ENCODE assay signal across 1 cellular context in the genomic region with DNA sequence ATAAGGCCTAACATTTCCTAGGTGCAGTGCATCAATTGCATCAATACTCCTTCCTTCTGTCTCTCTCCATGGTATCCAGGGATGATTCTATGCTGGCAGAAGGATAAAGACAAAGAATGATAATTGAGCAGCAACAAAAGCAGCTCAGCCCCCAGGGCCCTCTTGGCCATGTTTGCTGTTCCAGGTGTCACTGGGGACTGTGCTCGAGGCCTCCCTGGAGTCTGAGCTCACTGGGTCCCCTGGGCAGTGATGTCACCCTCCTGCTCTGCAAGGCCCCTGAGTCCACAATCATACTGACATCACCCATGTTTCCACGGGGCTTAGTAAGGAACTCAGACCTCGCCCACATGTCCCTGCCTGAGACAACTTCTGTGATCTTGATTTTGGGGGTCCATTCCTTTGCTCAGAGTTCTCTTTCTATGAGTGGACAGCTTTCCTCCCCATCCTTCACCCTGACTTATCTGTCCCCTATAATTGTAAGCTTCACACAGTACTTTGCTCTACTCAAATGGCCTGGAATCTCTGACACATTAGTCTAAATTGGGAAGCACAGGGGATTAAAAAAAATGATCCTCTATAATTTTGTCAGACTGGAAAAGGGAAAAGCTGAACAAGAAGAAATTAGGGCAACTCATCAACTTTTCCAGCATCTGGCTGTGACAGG.
TF ChIP-seq lines count a peak whose summit lies in the region.

No MANE protein-coding gene starts in this region.

TF ChIP-seq in GM12878, 131 proteins besides CTCF, POLR2A, EP300 and RAD21:
- TF ChIP-seq SIX5 (IDR thresholded peaks at IDR 0.05; ENCODE audit: low read depth, low read length, severe bottlenecking) (no peak), FOXK2 (IDR thresholded peaks at IDR 0.05) (no peak), CHD2 (IDR thresholded peaks at IDR 0.05; ENCODE audit: borderline replicate concordance, low read depth, low read length) (no peak), RFX5 (IDR thresholded peaks at IDR 0.05; ENCODE audit: low read depth, low read length) (no peak), SKIL (IDR thresholded peaks at IDR 0.05; ENCODE audit: low read depth, poor library complexity, severe bottlenecking) (no peak), HCFC1 (IDR thresholded peaks at IDR 0.05; ENCODE audit: low read length) (no peak), ELK1 (IDR thresholded peaks at IDR 0.05; ENCODE audit: low read depth, low read length) (no peak), DPF2 (IDR thresholded peaks at IDR 0.05) (no peak), LARP7 (IDR thresholded peaks at IDR 0.05) (no peak), BHLHE40 (IDR thresholded peaks at IDR 0.05; ENCODE audit: borderline replicate concordance in 1 of 2, low read depth in 2 of 2, low read length in 1 of 2) (no peak), BCLAF1 (IDR thresholded peaks at IDR 0.05) (no peak), CHD1 (IDR thresholded peaks at IDR 0.05; ENCODE audit: low read depth, low read length) (no peak)
- TF ChIP-seq, protein P1, sequence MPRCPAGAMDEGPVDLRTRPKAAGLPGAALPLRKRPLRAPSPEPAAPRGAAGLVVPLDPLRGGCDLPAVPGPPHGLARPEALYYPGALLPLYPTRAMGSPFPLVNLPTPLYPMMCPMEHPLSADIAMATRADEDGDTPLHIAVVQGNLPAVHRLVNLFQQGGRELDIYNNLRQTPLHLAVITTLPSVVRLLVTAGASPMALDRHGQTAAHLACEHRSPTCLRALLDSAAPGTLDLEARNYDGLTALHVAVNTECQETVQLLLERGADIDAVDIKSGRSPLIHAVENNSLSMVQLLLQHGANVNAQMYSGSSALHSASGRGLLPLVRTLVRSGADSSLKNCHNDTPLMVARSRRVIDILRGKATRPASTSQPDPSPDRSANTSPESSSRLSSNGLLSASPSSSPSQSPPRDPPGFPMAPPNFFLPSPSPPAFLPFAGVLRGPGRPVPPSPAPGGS (IDR thresholded peaks at IDR 0.05; ENCODE audit: borderline replicate concordance, insufficient read depth, low read depth, low read length, poor library complexity, severe bottlenecking) = no peak
- TF ChIP-seq, protein P2, sequence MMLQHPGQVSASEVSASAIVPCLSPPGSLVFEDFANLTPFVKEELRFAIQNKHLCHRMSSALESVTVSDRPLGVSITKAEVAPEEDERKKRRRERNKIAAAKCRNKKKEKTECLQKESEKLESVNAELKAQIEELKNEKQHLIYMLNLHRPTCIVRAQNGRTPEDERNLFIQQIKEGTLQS (IDR thresholded peaks at IDR 0.05; ENCODE audit: borderline replicate concordance, extremely low read depth, low read depth, low read length) = no peak
